In the genomic region with DNA sequence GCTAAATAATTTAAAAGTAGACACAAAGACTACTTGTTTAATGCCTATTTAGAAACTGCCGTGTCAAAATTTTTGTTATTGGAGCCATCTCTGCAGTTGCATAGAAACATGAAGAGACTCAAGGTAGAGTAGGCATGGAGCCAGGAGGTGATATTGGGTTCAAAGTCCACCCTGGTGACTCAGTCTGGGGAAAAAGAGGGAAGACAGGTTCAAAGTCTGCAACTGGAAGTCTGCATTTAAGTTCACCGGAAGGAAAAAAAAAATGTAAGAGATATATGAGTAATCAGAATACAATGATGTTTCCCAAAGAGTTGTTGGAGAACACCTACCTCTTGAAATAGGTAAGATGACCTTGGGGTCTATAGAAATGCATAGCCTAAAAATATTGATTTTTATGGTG, we compare ENCODE assay signal across 31 cellular contexts.
DNase-seq lines count a peak whose midpoint lies in the region; ATAC-seq and FAIRE-seq lines count a peak whose summit lies in the region.
"Had no signal": no experiment of that assay in that cellular context is flagged by ENCODE, and none has a peak within 500 bp of the region (broad histone marks: within the 10 kb centered on the region; RNA-seq: fewer than 3 reads in every experiment).

No MANE protein-coding gene starts in this region.

- no peaks in the 10 kb centered on the region for H3K9me3 ChIP-seq in small intestine (ENCODE audit: control insufficient read depth, low read depth)
- H3K9me3 ChIP-seq: esophagus squamous epithelium, right atrium auricular region, testis had no signal

- no peaks in the 10 kb centered on the region for H3K4me1 ChIP-seq in small intestine (ENCODE audit: control insufficient read depth in 2 of 2, insufficient read depth in 1 of 2, low read depth in 1 of 2, low read length in 1 of 2)
- H3K4me1 ChIP-seq: esophagus squamous epithelium, foreskin keratinocyte, right atrium auricular region, testis had no signal

- WGBS in small intestine, 3 donors: 15 to 71% (median 32%) methylated on average over 2 of the region's 2 CpGs

- no peaks in the 10 kb centered on the region for H3K27me3 ChIP-seq in small intestine (ENCODE audit: control insufficient read depth in 2 of 2, insufficient read depth in 2 of 2, low read length in 2 of 2)
- H3K27me3 ChIP-seq: esophagus squamous epithelium, right atrium auricular region, testis had no signal

- FAIRE-seq in islet of Langerhans (lab: Jason Lieb, UNC): peak; percentile 91
- FAIRE-seq in small intestine (lab: Jason Lieb, UNC): peak; percentile 33
- FAIRE-seq: astrocyte, GM19239, H54, TTC549 had no signal

- ATAC-seq in GM19328 (IDR thresholded peaks at IDR 0.05; ENCODE audit: unreplicated experiment): no peak
- ATAC-seq: activated CD8-positive, alpha-beta memory T cell treated with anti-CD3 and anti-CD28 coated beads, Interleukin-2, amount 10 ng/mL, durations not matched to agents 7 days and 5 days; activated T-cell treated with anti-CD3 and anti-CD28 coated beads, Interleukin-2, amount 50 U/mL, for 4 hours; foreskin keratinocyte; Right ventricle myocardium inferior; SK-N-SH treated with all-trans-retinoic acid at 6 μM for 48 hours; T-helper 17 cell had no signal

- H3K27ac ChIP-seq in small intestine (ENCODE audit: low read depth in 1 of 2, low read length in 1 of 2): no peak overlapping the region
- H3K27ac ChIP-seq: C4-2B, esophagus squamous epithelium, foreskin keratinocyte, right atrium auricular region, testis had no signal

- DNase-seq in DMS53 treated with DMSO at 0.1 percent for 48 hours (lab: John Stamatoyannopoulos, UW; ENCODE audit: unreplicated experiment) (peak; percentile 71), RKO (ENCODE audit: low spot score) (peak; percentile 45), small intestine (peak; percentile 95), HuH-7.5 (ENCODE audit: low spot score) (no peak), SHP77 (lab: John Stamatoyannopoulos, UW) (no peak), NCI-H187 treated with DMSO at 0.1 percent for 48 hours (lab: John Stamatoyannopoulos, UW) (no peak)
- DNase-seq: activated CD8-positive, alpha-beta memory T cell treated with anti-CD3 and anti-CD28 coated beads, Interleukin-2, amount 10 ng/mL, durations not matched to agents 7 days and 5 days; activated gamma-delta T cell treated with Interleukin-2 at 50 U/mL for 16 hours; activated T-cell treated with anti-CD3 and anti-CD28 coated beads, Interleukin-2, amount 50 U/mL, for 4 hours; central memory CD4-positive, alpha-beta T cell; endodermal cell; esophagus squamous epithelium; foreskin keratinocyte; MV-4-11; NCI-H1436 treated with DMSO at 0.1 percent for 48 hours; NCI-H2107; NCI-H82; stimulated activated CD4-positive, alpha-beta T cell treated with anti-CD3 and anti-CD28 coated beads, Interleukin-1b, Interleukin-23, amount 100 ng/mL, for 48 hours; stimulated activated naive CD4-positive, alpha-beta T cell treated with Interleukin-2 at 50 U/mL for 16 hours; T-helper 17 cell; testis had no signal

- H3K36me3 ChIP-seq in small intestine (ENCODE audit: control insufficient read depth in 2 of 2, insufficient read depth in 2 of 2, low read length in 2 of 2): no peaks in the 10 kb centered on the region
- H3K36me3 ChIP-seq: esophagus squamous epithelium, right atrium auricular region had no signal

- no peak overlapping the region for H3K4me3 ChIP-seq in small intestine (ENCODE audit: low read depth in 1 of 2, low read length in 2 of 2)
- H3K4me3 ChIP-seq: esophagus squamous epithelium, right atrium auricular region, testis had no signal

Comparison
In these comparisons a context has a peak if more than half of its experiments do, and no peak if none do; other contexts are left out.
1. DNase-seq: peak in DMS53 treated with DMSO at 0.1 percent for 48 hours (single experiment), RKO (single experiment) and small intestine (single experiment); none in HuH-7.5 (single experiment), SHP77 (0 of 2) and NCI-H187 treated with DMSO at 0.1 percent for 48 hours (single experiment).